9 cellular contexts compared by ENCODE assay signal in the genomic region with DNA sequence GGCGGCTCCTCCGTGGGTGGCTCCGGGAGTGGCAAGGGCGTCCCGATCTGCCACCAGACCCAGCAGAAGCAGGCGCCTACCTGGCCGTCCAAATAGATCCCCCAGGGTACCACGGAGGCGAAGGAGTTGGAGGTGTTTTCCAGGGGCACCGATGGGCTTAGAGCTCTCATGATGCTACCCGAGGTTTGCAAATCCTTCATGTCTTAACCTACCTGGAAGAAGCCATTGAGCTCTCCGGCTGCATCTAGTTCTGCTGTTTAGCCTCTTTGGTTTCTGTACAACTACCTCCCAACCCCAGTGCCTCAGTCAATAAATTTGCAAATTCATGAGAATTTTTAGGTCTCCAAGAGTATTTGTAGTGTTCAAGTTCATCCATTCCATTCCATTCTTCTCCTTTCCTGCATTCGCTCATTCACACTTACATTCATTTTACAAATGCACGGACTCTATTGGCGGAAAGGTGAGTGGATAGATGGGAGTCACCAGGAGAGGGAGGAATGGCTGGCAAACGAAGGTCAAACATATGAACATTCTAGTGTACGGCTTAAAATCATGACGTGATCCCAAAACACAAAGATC. TPM values are rescaled to one million over a fixed set of nuclear protein-coding genes. Genes with fewer than 3 reads are reported as not detected.
DNase-seq lines count a peak whose midpoint lies in the region; ATAC-seq and TF ChIP-seq lines count a peak whose summit lies in the region.
"Had no signal": no experiment of that assay in that cellular context is flagged by ENCODE, and none has a peak within 500 bp of the region (broad histone marks: within the 10 kb centered on the region; RNA-seq: fewer than 3 reads in every experiment).

No MANE protein-coding gene starts in this region.

- H3K27ac ChIP-seq in brain microvascular endothelial cell = no peak overlapping the region
- no peak overlapping the region for H3K27ac ChIP-seq in aorta (ENCODE audit: low read depth in 1 of 2, low read length in 2 of 2)

- TF ChIP-seq CTCF in brain microvascular endothelial cell (IDR thresholded peaks at IDR 0.05; ENCODE audit: low read depth, low read length, missing control alignments) = no peak

- 16% methylated on average over 18 of the region's 18 CpGs for WGBS in aorta, 2 donors

- ATAC-seq in aorta (ENCODE audit: low FRiP score) (peak; percentile 16), GM18517 (IDR thresholded peaks at IDR 0.05; ENCODE audit: unreplicated experiment) (no peak), GM21526 (IDR thresholded peaks at IDR 0.05; ENCODE audit: low FRiP score, unreplicated experiment) (no peak)

- in situ Hi-C loops in brain microvascular endothelial cell (cut with HindIII; ENCODE audit: low pct_ligation_motif_present, low sequenced_read_pairs) = no loop called here

- intact Hi-C loops in aorta (cut with DNase I) = no loop called here

- peak; percentile 16 for DNase-seq in stimulated activated CD4-positive, alpha-beta T cell treated with anti-CD3 and anti-CD28 coated beads, Interleukin-12 subunit alpha, Interleukin-12 subunit beta, amount 100 ng/mL, for 4 hours
- DNase-seq in stimulated activated CD4-positive, alpha-beta T cell treated with anti-CD3 and anti-CD28 coated beads, Interleukin-4, amount 100 ng/mL, for 1 hour = no peak
- DNase-seq in brain microvascular endothelial cell (no peak), aorta (no peak), NCI-H446 treated with DMSO at 0.1 percent for 48 hours (lab: John Stamatoyannopoulos, UW) (no peak)

- no peaks in the 10 kb centered on the region for H3K36me3 ChIP-seq in brain microvascular endothelial cell (replicated peaks)
- no peaks in the 10 kb centered on the region for H3K36me3 ChIP-seq in aorta (ENCODE audit: control insufficient read depth in 1 of 2, insufficient read depth in 2 of 2, low read length in 1 of 2)

- H3K27me3 ChIP-seq in brain microvascular endothelial cell (replicated peaks) (peaks cover 34% of the 10 kb centered on the region), mononuclear cell (ENCODE audit: insufficient read depth, low read length) (peaks cover 67% of the 10 kb centered on the region), aorta (ENCODE audit: control insufficient read depth in 1 of 2, insufficient read depth in 2 of 2, low read length in 1 of 2) (no peaks in the 10 kb centered on the region)

- H3K9me3 ChIP-seq in mononuclear cell (ENCODE audit: low read depth, low read length) = no peaks in the 10 kb centered on the region
- no peaks in the 10 kb centered on the region for H3K9me3 ChIP-seq in aorta (ENCODE audit: control insufficient read depth, low read length)

- H3K4me1 ChIP-seq in mononuclear cell (ENCODE audit: insufficient read depth, low read length) (peaks cover 25% of the 10 kb centered on the region), aorta (ENCODE audit: control insufficient read depth in 1 of 2, insufficient read depth in 2 of 2, low read length in 2 of 2) (no peaks in the 10 kb centered on the region)

- peak overlapping the region; percentile 26 for H3K4me3 ChIP-seq in brain microvascular endothelial cell (ENCODE audit: low read depth, low read length)
- peak overlapping the region; percentile 13 for H3K4me3 ChIP-seq in mononuclear cell (ENCODE audit: low read length)
- peak overlapping the region; percentile 54 to 56 for H3K4me3 ChIP-seq in aorta (ENCODE audit: low read length in 2 of 2)

RNA-seq across cellular contexts. Expression of a gene that starts 2.4 kb away (rescaled TPM):
- total RNA-seq in mononuclear cell (not detected), aorta (not detected)
- not detected for polyA plus RNA-seq in aorta
- total RNA-seq: myocyte had no signal

RNA-seq across cellular contexts. Expression of a gene that starts 44.5 kb away (rescaled TPM):
- not detected for total RNA-seq in mononuclear cell
- total RNA-seq in aorta = not detected
- polyA plus RNA-seq in aorta = not detected
- total RNA-seq: myocyte had no signal

RNA-seq across cellular contexts. Expression of a gene that starts 50.9 kb away (rescaled TPM):
- total RNA-seq in mononuclear cell (not detected), aorta (not detected)
- polyA plus RNA-seq in aorta = not detected
- total RNA-seq: myocyte had no signal

RNA-seq across cellular contexts. Expression of a gene that starts 58.7 kb away (rescaled TPM):
- total RNA-seq in mononuclear cell (not detected), aorta (not detected)
- polyA plus RNA-seq in aorta = not detected
- total RNA-seq: myocyte had no signal
